ENCODE assay signal across 30 cellular contexts in the genomic region with DNA sequence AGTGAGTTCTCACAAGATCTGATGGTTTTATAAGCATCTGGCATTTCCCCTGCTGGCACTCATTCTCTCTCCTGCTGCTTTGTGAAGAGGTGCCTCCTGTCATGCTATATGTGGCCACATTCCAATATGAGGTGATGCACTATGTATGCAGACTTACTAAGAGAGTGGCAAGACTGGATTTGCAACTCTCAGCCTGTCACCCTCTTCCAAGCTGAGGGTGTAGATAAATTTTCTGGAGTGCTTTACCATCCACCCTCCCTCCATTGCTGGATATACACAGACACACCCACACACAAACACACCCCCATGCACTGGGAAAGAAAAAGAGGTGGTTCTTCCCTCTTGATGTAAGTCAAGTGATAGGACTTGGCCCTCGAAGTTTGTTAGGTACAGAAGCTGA. TPM values are rescaled to one million over a fixed set of nuclear protein-coding genes. Genes with fewer than 3 reads are reported as not detected.
DNase-seq lines count a peak whose midpoint lies in the region; ATAC-seq and TF ChIP-seq lines count a peak whose summit lies in the region.
"Had no signal": no experiment of that assay in that cellular context is flagged by ENCODE, and none has a peak within 500 bp of the region (broad histone marks: within the 10 kb centered on the region; RNA-seq: fewer than 3 reads in every experiment).

No MANE protein-coding gene starts in this region.

- H3K4me1 Mint-ChIP-seq in activated CD4-positive, alpha-beta T cell treated with anti-CD3 and anti-CD28 coated beads for 36 hours = no peaks in the 10 kb centered on the region
- H3K4me1 Mint-ChIP-seq: activated naive CD4-positive, alpha-beta T cell treated with anti-CD3 and anti-CD28 coated beads, Interleukin-2, amount 50 U/mL, for 24 hours; activated T-helper 17 cell treated with anti-CD3 and anti-CD28 coated beads, Interleukin-2, amount 50 U/mL, for 72 hours; CD8-positive, alpha-beta memory T cell; naive B cell had no signal

- 19 to 43% (median 25%) methylated on average over 1 of the region's 1 CpG for WGBS in stomach, 5 donors

- TF ChIP-seq EP300 in stomach (IDR thresholded peaks at IDR 0.05) = no peak

- H3K27ac Mint-ChIP-seq in activated CD4-positive, alpha-beta T cell treated with anti-CD3 and anti-CD28 coated beads for 36 hours = no peak overlapping the region
- H3K27ac Mint-ChIP-seq: activated CD8-positive, alpha-beta T cell treated with anti-CD3 and anti-CD28 coated beads, Interleukin-2, amount 10 ng/mL, durations not matched to agents 7 days and 5 days; activated naive CD4-positive, alpha-beta T cell treated with anti-CD3 and anti-CD28 coated beads, Interleukin-2, amount 50 U/mL, for 24 hours; activated T-helper 17 cell treated with anti-CD3 and anti-CD28 coated beads, Interleukin-2, amount 50 U/mL, for 72 hours; mesothelial cell of epicardium; naive B cell had no signal

- TF ChIP-seq CTCF in RWPE1 (conservative IDR thresholded peaks at IDR 0.05; ENCODE audit: low read depth) (no peak), left lung (IDR thresholded peaks at IDR 0.05) (no peak), stomach (IDR thresholded peaks at IDR 0.05) (no peak)

- TF ChIP-seq POLR2A in stomach (IDR thresholded peaks at IDR 0.05) = no peak

- peaks cover 0 to 4% of the 10 kb centered on the region in 2 donors for H3K9me3 ChIP-seq in left lung
- H3K9me3 ChIP-seq in stomach = peaks cover 0 to 10% (median 0%) of the 10 kb centered on the region in 4 donors
- H3K9me3 ChIP-seq: Peyer's patch, uterus had no signal

- intact Hi-C loops in left lung (cut with DNase I) = no loop called here
- intact Hi-C loops in activated CD4-positive, alpha-beta T cell treated with anti-CD3 and anti-CD28 coated beads for 36 hours (cut with DNase I, micrococcal nuclease) = no loop called here
- intact Hi-C loops in stomach (cut with DNase I; ENCODE audit: low total_unique reads) = no loop called here

- DNase-seq in DMS53 (lab: John Stamatoyannopoulos, UW) (peak; percentile 63), LoVo (ENCODE audit: low spot score) (peak; percentile 36), RWPE1 (ENCODE audit: low spot score) (peak; percentile 1), left lung (no peak), KBM-7 (no peak), stomach (no peak)
- DNase-seq in activated CD4-positive, alpha-beta T cell treated with anti-CD3 and anti-CD28 coated beads for 36 hours = no peak
- DNase-seq: ACHN; activated CD4-positive, alpha-beta T cell treated with anti-CD3 and anti-CD28 coated beads for 4 hours; activated CD8-positive, alpha-beta T cell treated with anti-CD3 and anti-CD28 coated beads, Interleukin-2, amount 10 ng/mL, durations not matched to agents 7 days and 5 days; amygdala; brain microvascular endothelial cell; CD8-positive, alpha-beta memory T cell; left ventricle myocardium superior; naive B cell; NCI-H1436; NCI-H526; Peyer's patch; SIG-M5; stimulated activated CD4-positive, alpha-beta T cell treated with anti-CD3 and anti-CD28 coated beads, Interleukin-1b, Interleukin-23, amount 100 ng/mL, for 48 hours; stimulated activated naive CD4-positive, alpha-beta T cell treated with Interleukin-2 at 50 U/mL for 16 hours; SW 1271; uterus had no signal

- H3K9me3 Mint-ChIP-seq in activated CD4-positive, alpha-beta T cell treated with anti-CD3 and anti-CD28 coated beads for 36 hours (ENCODE audit: low read depth) = no peaks in the 10 kb centered on the region
- H3K9me3 Mint-ChIP-seq: CD8-positive, alpha-beta memory T cell had no signal

- no peak overlapping the region for H3K4me3 Mint-ChIP-seq in activated CD4-positive, alpha-beta T cell treated with anti-CD3 and anti-CD28 coated beads for 36 hours
- H3K4me3 Mint-ChIP-seq: activated CD8-positive, alpha-beta T cell treated with anti-CD3 and anti-CD28 coated beads, Interleukin-2, amount 10 ng/mL, durations not matched to agents 7 days and 5 days; activated naive CD4-positive, alpha-beta T cell treated with anti-CD3 and anti-CD28 coated beads, Interleukin-2, amount 50 U/mL, for 24 hours; activated T-helper 17 cell treated with anti-CD3 and anti-CD28 coated beads, Interleukin-2, amount 50 U/mL, for 72 hours; CD8-positive, alpha-beta memory T cell; mesothelial cell of epicardium had no signal

- POLR2A ChIA-PET in RWPE1 (lab: Yijun Ruan, JAX; ENCODE audit: low non-redundant PET) = no interaction called here
- POLR2A ChIA-PET in activated CD4-positive, alpha-beta T cell treated with anti-CD3 and anti-CD28 coated beads for 36 hours (lab: Charles Lee) = no interaction called here

- no peaks in the 10 kb centered on the region for H3K4me1 ChIP-seq in left lung
- no peaks in the 10 kb centered on the region for H3K4me1 ChIP-seq in stomach
- H3K4me1 ChIP-seq: right atrium auricular region, uterus had no signal

- peak; percentile 68 for ATAC-seq in left lung
- no peak for ATAC-seq in activated CD4-positive, alpha-beta T cell treated with anti-CD3 and anti-CD28 coated beads for 36 hours
- ATAC-seq: activated CD8-positive, alpha-beta T cell treated with anti-CD3 and anti-CD28 coated beads, Interleukin-2, amount 10 ng/mL, durations not matched to agents 7 days and 5 days; activated T-helper 17 cell treated with anti-CD3 and anti-CD28 coated beads, Interleukin-2, amount 50 U/mL, for 72 hours; left ventricle myocardium superior had no signal

- H3K27ac ChIP-seq in RWPE1 (no peak overlapping the region), left lung (no peak overlapping the region), stomach (no peak overlapping the region)
- H3K27ac ChIP-seq: brain microvascular endothelial cell, KMS-11, right atrium auricular region, uterus, VCaP had no signal

- H3K27me3 ChIP-seq in left lung (no peaks in the 10 kb centered on the region), stomach (no peaks in the 10 kb centered on the region)
- H3K27me3 ChIP-seq: brain microvascular endothelial cell, Peyer's patch, right atrium auricular region, uterus had no signal

- H3K27me3 Mint-ChIP-seq in activated CD4-positive, alpha-beta T cell treated with anti-CD3 and anti-CD28 coated beads for 36 hours = peaks cover 2% of the 10 kb centered on the region

- CTCF ChIA-PET in RWPE1 (lab: Yijun Ruan, JAX) = no interaction called here
- CTCF ChIA-PET in activated CD4-positive, alpha-beta T cell treated with anti-CD3 and anti-CD28 coated beads for 36 hours (lab: Charles Lee) = no interaction called here

- no peaks in the 10 kb centered on the region for H3K36me3 ChIP-seq in left lung
- H3K36me3 ChIP-seq in stomach = no peaks in the 10 kb centered on the region
- H3K36me3 ChIP-seq: brain microvascular endothelial cell, Peyer's patch, right atrium auricular region, uterus had no signal

- H3K36me3 Mint-ChIP-seq in activated CD4-positive, alpha-beta T cell treated with anti-CD3 and anti-CD28 coated beads for 36 hours (ENCODE audit: low read depth) = no peaks in the 10 kb centered on the region
- H3K36me3 Mint-ChIP-seq: mesothelial cell of epicardium had no signal

- no peak overlapping the region for H3K4me3 ChIP-seq in left lung
- H3K4me3 ChIP-seq in stomach = no peak overlapping the region
- H3K4me3 ChIP-seq: Peyer's patch, right atrium auricular region, smooth muscle cell, uterus had no signal

- in situ Hi-C loops in KBM-7 (cut with MboI; ENCODE audit: low pct_unique_long_range_greater_than_20kb, low sequenced_read_pairs) = no loop called here

RNA-seq across cellular contexts. Expression of a gene that starts 30.2 kb away (rescaled TPM):
- total RNA-seq in left lung (10 to 100 TPM; 41.1 to 47.4 TPM), stomach (10 to 100 TPM in 4 of 5 donors, 1 to 10 TPM in 1; 1.2 to 67.2 (median 17.1) TPM)
- 10 to 100 TPM; 25.4 to 29.4 TPM for total RNA-seq in activated CD4-positive, alpha-beta T cell treated with anti-CD3 and anti-CD28 coated beads for 36 hours
- 10 to 100 TPM; 21.1 to 51.3 (median 27.3) TPM for polyA plus RNA-seq in stomach

Comparison
In these comparisons a context has a peak if more than half of its experiments do, and no peak if none do; other contexts are left out.
1. DNase-seq: peak in DMS53 (single experiment), LoVo (single experiment) and RWPE1 (single experiment); none in left lung (0 of 2), activated CD4-positive, alpha-beta T cell treated with anti-CD3 and anti-CD28 coated beads for 36 hours (single experiment), KBM-7 (single experiment) and stomach (single experiment).